Comparison of ENCODE assay signal across 30 cellular contexts in the genomic region with DNA sequence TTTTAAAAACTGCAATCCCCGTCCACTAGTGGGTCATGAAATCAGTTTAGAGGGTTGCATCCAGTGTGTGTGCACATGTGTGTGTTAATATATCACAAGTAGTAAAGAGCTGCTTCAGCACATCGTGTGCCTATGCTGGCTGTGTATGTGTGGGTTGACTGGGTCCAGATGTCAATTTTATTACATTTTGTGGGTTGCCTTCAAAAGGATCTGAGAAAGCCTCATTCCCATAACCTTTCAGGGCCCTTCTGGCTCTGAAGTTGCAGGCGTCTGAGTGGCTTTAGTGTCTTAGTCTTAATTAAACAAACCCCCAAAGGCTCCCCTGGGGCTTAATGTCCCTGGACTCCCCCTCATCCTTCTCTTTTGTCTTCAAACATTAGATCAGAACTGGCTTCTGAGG. TPM values are rescaled to one million over a fixed set of nuclear protein-coding genes. Genes with fewer than 3 reads are reported as not detected.
"Had no signal": no experiment of that assay in that cellular context is flagged by ENCODE, and none has a peak within 500 bp of the region (broad histone marks: within the 10 kb centered on the region; RNA-seq: fewer than 3 reads in every experiment).

No MANE protein-coding gene starts in this region.

- ATAC-seq: activated naive CD4-positive, alpha-beta T cell treated with anti-CD3 and anti-CD28 coated beads, Interleukin-2, amount 50 U/mL, for 72 hours; activated T-cell treated with anti-CD3 and anti-CD28 coated beads, Interleukin-2, amount 50 U/mL, for 72 hours; gastroesophageal sphincter; left ventricle myocardium superior; stimulated activated naive CD8-positive, alpha-beta T cell treated with anti-CD3 and anti-CD28 coated beads, Interleukin-15, Interleukin-2, amounts not matched to agents 100 U/mL and 50 U/mL, for 24 hours had no signal

- H3K4me1 ChIP-seq: colonic mucosa, testis, transverse colon had no signal

- H3K9me3 Mint-ChIP-seq: activated naive CD4-positive, alpha-beta T cell treated with anti-CD3 and anti-CD28 coated beads, Interleukin-2, amount 50 U/mL, for 72 hours; activated T-cell treated with anti-CD3 and anti-CD28 coated beads, Interleukin-2, amount 50 U/mL, for 72 hours had no signal

- H3K36me3 Mint-ChIP-seq: activated naive CD4-positive, alpha-beta T cell treated with anti-CD3 and anti-CD28 coated beads, Interleukin-2, amount 50 U/mL, for 72 hours had no signal

- FAIRE-seq: TTC549 had no signal

- H3K27me3 ChIP-seq: colonic mucosa, dorsolateral prefrontal cortex, gastroesophageal sphincter, hepatocyte, right atrium auricular region, testis, transverse colon had no signal

- H3K4me2 ChIP-seq: hepatocyte had no signal

- H3K79me2 ChIP-seq: hepatocyte had no signal

- H2AFZ ChIP-seq: hepatocyte had no signal

- H3K4me3 Mint-ChIP-seq: activated T-cell treated with anti-CD3 and anti-CD28 coated beads, Interleukin-2, amount 50 U/mL, for 72 hours had no signal

- H3K27ac Mint-ChIP-seq: activated naive CD4-positive, alpha-beta T cell treated with anti-CD3 and anti-CD28 coated beads, Interleukin-2, amount 50 U/mL, for 72 hours; activated T-cell treated with anti-CD3 and anti-CD28 coated beads, Interleukin-2, amount 50 U/mL, for 72 hours had no signal

- H3K36me3 ChIP-seq: colonic mucosa, gastroesophageal sphincter, right atrium auricular region, transverse colon had no signal

- H3K9me3 ChIP-seq: colonic mucosa, right atrium auricular region, testis, transverse colon had no signal

- DNase-seq: activated CD4-positive, alpha-beta T cell treated with anti-CD3 and anti-CD28 coated beads for 4 hours; activated CD4-positive, alpha-beta T cell treated with anti-CD3 and anti-CD28 coated beads, Interleukin-2, amount 50 U/mL, for 4 hours; activated naive CD4-positive, alpha-beta T cell; activated T-cell treated with anti-CD3 and anti-CD28 coated beads for 4 hours; activated T-cell treated with anti-CD3 and anti-CD28 coated beads, Interleukin-2, amount 50 U/mL, for 72 hours; cerebellar nuclear complex; colonic mucosa; dorsolateral prefrontal cortex; effector memory CD4-positive, alpha-beta T cell; islet precursor cell; left ventricle myocardium superior; occipital lobe; stimulated activated CD4-positive, alpha-beta T cell treated with anti-CD3 and anti-CD28 coated beads, Interleukin-15, amount 100 ng/mL, for 24 hours; stimulated activated CD4-positive, alpha-beta T cell treated with anti-CD3 and anti-CD28 coated beads, Interleukin-2, amount 100 ng/mL, for 24 hours; stimulated activated naive CD8-positive, alpha-beta T cell treated with anti-CD3 and anti-CD28 coated beads, Interleukin-15, Interleukin-2, amounts not matched to agents 100 U/mL and 50 U/mL, for 24 hours; testis; transverse colon had no signal

- H3K4me3 ChIP-seq: colonic mucosa, dorsolateral prefrontal cortex, gastroesophageal sphincter, hepatocyte, right atrium auricular region, testis, transverse colon had no signal

- H3K27ac ChIP-seq: colonic mucosa, dorsolateral prefrontal cortex, gastroesophageal sphincter, hepatocyte, right atrium auricular region, testis, transverse colon, VCaP had no signal

RNA-seq across cellular contexts. Expression of a gene that starts 19.8 kb away (rescaled TPM):
- total RNA-seq: activated naive CD4-positive, alpha-beta T cell treated with anti-CD3 and anti-CD28 coated beads, Interleukin-2, amount 50 U/mL, for 72 hours; activated T-cell treated with anti-CD3 and anti-CD28 coated beads, Interleukin-2, amount 50 U/mL, for 72 hours; epithelial cell of proximal tubule; gastroesophageal sphincter; hepatocyte; left ventricle myocardium superior; lung microvascular endothelial cell; mucosa of gallbladder; occipital lobe; pulmonary artery endothelial cell; right atrium auricular region; T-helper 1 cell treated with Interleukin-12 subunit alpha and Interleukin-12 subunit beta and Interleukin-4 antibody, amounts not matched to agents 30 ng/mL and 1 ng/mL, for 36 hours; urinary bladder had no signal
- polyA plus RNA-seq: hepatocyte, neural cell, urinary bladder had no signal

RNA-seq across cellular contexts. Expression of a gene that starts 29.5 kb away (rescaled TPM):
- total RNA-seq: activated naive CD4-positive, alpha-beta T cell treated with anti-CD3 and anti-CD28 coated beads, Interleukin-2, amount 50 U/mL, for 72 hours; activated T-cell treated with anti-CD3 and anti-CD28 coated beads, Interleukin-2, amount 50 U/mL, for 72 hours; epithelial cell of proximal tubule; T-helper 1 cell treated with Interleukin-12 subunit alpha and Interleukin-12 subunit beta and Interleukin-4 antibody, amounts not matched to agents 30 ng/mL and 1 ng/mL, for 36 hours had no signal
- polyA plus RNA-seq: neural cell had no signal

RNA-seq across cellular contexts. Expression of a gene that starts 39.6 kb away (rescaled TPM):
- total RNA-seq: activated naive CD4-positive, alpha-beta T cell treated with anti-CD3 and anti-CD28 coated beads, Interleukin-2, amount 50 U/mL, for 72 hours; activated T-cell treated with anti-CD3 and anti-CD28 coated beads, Interleukin-2, amount 50 U/mL, for 72 hours; colonic mucosa; gastroesophageal sphincter; hepatocyte; left ventricle myocardium superior; lung microvascular endothelial cell; occipital lobe; pulmonary artery endothelial cell; right atrium auricular region; T-helper 1 cell treated with Interleukin-12 subunit alpha and Interleukin-12 subunit beta and Interleukin-4 antibody, amounts not matched to agents 30 ng/mL and 1 ng/mL, for 36 hours; testis had no signal
- polyA plus RNA-seq: hepatocyte, neural cell had no signal
